ENCODE assay signal across 23 cellular contexts in the genomic region with DNA sequence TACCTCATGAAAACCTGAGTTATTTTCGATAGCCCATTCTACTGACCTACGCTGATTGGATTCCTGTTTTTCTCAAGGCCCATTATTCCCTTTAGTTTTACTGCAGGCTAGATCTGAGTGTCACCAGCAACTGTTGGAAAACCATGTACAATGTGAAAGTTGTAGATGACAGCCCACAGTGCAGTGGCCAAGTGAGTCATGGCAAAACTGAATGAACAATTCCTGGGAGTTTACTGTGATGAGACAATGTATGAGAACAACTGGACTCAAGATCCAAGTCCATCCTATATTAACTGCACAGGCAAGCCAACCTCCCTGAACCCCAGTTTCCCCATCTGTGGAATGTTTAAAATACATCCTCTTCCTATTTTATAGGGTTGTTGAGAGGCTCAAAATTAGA. TPM values are rescaled to one million over a fixed set of nuclear protein-coding genes. Genes with fewer than 3 reads are reported as not detected.
"Had no signal": no experiment of that assay in that cellular context is flagged by ENCODE, and none has a peak within 500 bp of the region (broad histone marks: within the 10 kb centered on the region; RNA-seq: fewer than 3 reads in every experiment).

No MANE protein-coding gene starts in this region.

- H3K27ac ChIP-seq: cardiac muscle cell, left ventricle myocardium inferior, right atrium auricular region, skin epidermis, suprapubic skin, transverse colon, VCaP had no signal

- H3K9me3 ChIP-seq: left ventricle myocardium inferior, right atrium auricular region, suprapubic skin, transverse colon had no signal

- H3K4me3 ChIP-seq: cardiac muscle cell, left ventricle myocardium inferior, right atrium auricular region, skin epidermis, suprapubic skin, transverse colon had no signal

- DNase-seq: activated CD4-positive, alpha-beta T cell treated with anti-CD3 and anti-CD28 coated beads, Interleukin-2, amount 50 U/mL, for 4 hours; activated CD4-positive, CD25-positive, alpha-beta regulatory T cell treated with anti-CD3 and anti-CD28 coated beads, Interleukin-2, amount 50 U/mL, for 72 hours; activated gamma-delta T cell; activated T-cell treated with anti-CD3 and anti-CD28 coated beads, Interleukin-2, amount 50 U/mL, for 72 hours; endodermal cell; foreskin melanocyte; glutamatergic neuron; kidney; left ventricle myocardium inferior; stimulated activated CD4-positive, alpha-beta T cell treated with anti-CD3 and anti-CD28 coated beads, Interleukin-4, amount 100 ng/mL, for 1 hour; stimulated activated naive CD8-positive, alpha-beta T cell treated with anti-CD3 and anti-CD28 coated beads, Interleukin-15, amount 100 ng/mL, for 72 hours; transverse colon had no signal

- H3K36me3 ChIP-seq: cardiac muscle cell, left ventricle myocardium inferior, right atrium auricular region, suprapubic skin, transverse colon had no signal

- ATAC-seq: activated T-cell treated with anti-CD3 and anti-CD28 coated beads, Interleukin-2, amount 50 U/mL, for 72 hours; stimulated activated naive CD8-positive, alpha-beta T cell treated with anti-CD3 and anti-CD28 coated beads, Interleukin-15, amount 100 ng/mL, for 72 hours had no signal

- H3K27me3 ChIP-seq: right atrium auricular region had no signal

RNA-seq across cellular contexts. Expression of a gene that starts 4.1 kb away (rescaled TPM):
- total RNA-seq: activated CD8-positive, alpha-beta memory T cell treated with anti-CD3 and anti-CD28 coated beads for 36 hours; activated T-cell treated with anti-CD3 and anti-CD28 coated beads, Interleukin-2, amount 50 U/mL, for 72 hours; astrocyte; dermis microvascular lymphatic vessel endothelial cell; fibroblast of lung; omental fat pad; posterior vena cava had no signal
- polyA plus RNA-seq: fibroblast of lung had no signal
